Comparison of ENCODE assay signal across 8 cellular contexts in genomic region chr17:7336240-7337175, GRCh38. TPM values are rescaled to one million over a fixed set of nuclear protein-coding genes. Genes with fewer than 3 reads are reported as not detected.
DNase-seq lines count a peak whose midpoint lies in the region; ATAC-seq and TF ChIP-seq lines count a peak whose summit lies in the region.

Gene ACAP1 (plus strand): TSS chr17:7336529. CDS start chr17:7336735, 206 bp downstream.

- no peak within 1 kb of the TSS for H3K4me3 Mint-ChIP-seq in MCF 10A (ENCODE audit: unreplicated experiment)
- H3K4me3 Mint-ChIP-seq in Caco-2 (ENCODE audit: unreplicated experiment) = no peak within 1 kb of the TSS

- no peak for ATAC-seq in thoracic aorta (ENCODE audit: insufficient number of reproducible peaks, low FRiP score, low read depth)

- no peaks in the 10 kb centered on the region for H3K9me2 ChIP-seq in PC-9 (ENCODE audit: insufficient read depth)

- H3K9me3 ChIP-seq in breast epithelium (no peaks in the 10 kb centered on the region), PC-9 (ENCODE audit: insufficient read depth, low read depth) (no peaks in the 10 kb centered on the region), mucosa of stomach (ENCODE audit: control insufficient read depth, low read length) (no peaks in the 10 kb centered on the region), thoracic aorta (no peaks in the 10 kb centered on the region), Caco-2 (no peaks in the 10 kb centered on the region)

- DNase-seq in breast epithelium (ENCODE audit: low spot score in 2 of 2) (no peak), MCF 10A (ENCODE audit: unreplicated experiment) (no peak), PC-9 (no peak), thoracic aorta (ENCODE audit: low spot score) (no peak), Caco-2 (no peak), HCEC 1CT (no peak)
- DNase-seq in activated gamma-delta T cell treated with anti-CD3 and anti-CD28 coated beads, Interleukin-2, amount 50 U/mL, for 16 hours (ENCODE audit: low read depth) = peak; percentile 76

- no peaks in the 10 kb centered on the region; the same call in 1 of the 2 replicates for H3F3A ChIP-seq in PC-9 (ENCODE audit: insufficient read depth, low read depth)

- TF ChIP-seq POLR2A in breast epithelium (IDR thresholded peaks at IDR 0.05) = no peak

- CTCF ChIA-PET in MCF 10A (lab: Yijun Ruan, JAX) = interaction anchor here (0.6 to 1.6 kb wide), 4 partner anchors 9 to 248 kb away, joined by 4 to 5 read pairs (median 4); no protein-coding TSS in a partner anchor
- CTCF ChIA-PET in PC-9 (lab: Charles Lee) = interaction anchor here (1.4 kb wide), 1 partner anchor 9 kb away, joined by 4 read pairs; no protein-coding TSS in a partner anchor
- CTCF ChIA-PET in Caco-2 (lab: Charles Lee) = no interaction called here

- H3K4me3 ChIP-seq in breast epithelium (peak within 1 kb of the TSS; percentile 3 to 26 (median 7)), PC-9 (no peak within 1 kb of the TSS), mucosa of stomach (ENCODE audit: low read length) (no peak within 1 kb of the TSS), thoracic aorta (peak within 1 kb of the TSS; percentile 57), Caco-2 (ENCODE audit: low read depth, low read length) (no peak within 1 kb of the TSS)

- intact Hi-C loops in breast epithelium (cut with DNase I; ENCODE audit: low total_unique reads) (no loop called here), MCF 10A (cut with micrococcal nuclease) (no loop called here), PC-9 (cut with micrococcal nuclease; ENCODE audit: unreplicated experiment) (no loop called here), Caco-2 (cut with micrococcal nuclease; ENCODE audit: unreplicated experiment) (no loop called here)

- H3K27me3 Mint-ChIP-seq in MCF 10A (ENCODE audit: insufficient read depth, unreplicated experiment) (peaks cover 6% of the 10 kb centered on the region), Caco-2 (ENCODE audit: insufficient read depth, unreplicated experiment) (peaks cover 2% of the 10 kb centered on the region)

- H3K27me3 ChIP-seq in breast epithelium = peaks cover 0 to 28% of the 10 kb centered on the region in 2 donors
- no peaks in the 10 kb centered on the region for H3K27me3 ChIP-seq in PC-9 (ENCODE audit: insufficient read depth, low read depth)
- H3K27me3 ChIP-seq in mucosa of stomach (ENCODE audit: control insufficient read depth, insufficient read depth, low read length) = peaks cover 11% of the 10 kb centered on the region
- H3K27me3 ChIP-seq in thoracic aorta (replicated peaks; ENCODE audit: insufficient read depth) = no peaks in the 10 kb centered on the region
- H3K27me3 ChIP-seq in Caco-2 (replicated peaks; ENCODE audit: control insufficient read depth, insufficient read depth, low read length) = no peaks in the 10 kb centered on the region

- no peak within 1 kb of the TSS for H3K27ac ChIP-seq in breast epithelium
- no peak within 1 kb of the TSS for H3K27ac ChIP-seq in PC-9
- H3K27ac ChIP-seq in thoracic aorta = no peak within 1 kb of the TSS

- peak within 1 kb of the TSS; percentile 12 for H3K9ac ChIP-seq in mucosa of stomach (ENCODE audit: low read length)

- H2AFZ ChIP-seq in PC-9 = no peak within 1 kb of the TSS

- H3K4me1 Mint-ChIP-seq in MCF 10A (ENCODE audit: insufficient read depth, unreplicated experiment) (no peaks in the 10 kb centered on the region), Caco-2 (ENCODE audit: low read depth, unreplicated experiment) (no peaks in the 10 kb centered on the region)

- POLR2A ChIA-PET in MCF 10A (lab: Yijun Ruan, JAX) = interaction anchor here (1.2 to 2.0 kb wide), 2 partner anchors 15 to 21 kb away, joined by 5 to 6 read pairs; partner anchors contain the start of gene GPS2
- POLR2A ChIA-PET in PC-9 (lab: Charles Lee; ENCODE audit: unreplicated experiment) = no interaction called here
- POLR2A ChIA-PET in Caco-2 (lab: Charles Lee) = no interaction called here

- H3K36me3 ChIP-seq in breast epithelium = no peaks in the 10 kb centered on the region
- H3K36me3 ChIP-seq in PC-9 (ENCODE audit: low read depth) = no peaks in the 10 kb centered on the region
- no peaks in the 10 kb centered on the region for H3K36me3 ChIP-seq in mucosa of stomach (ENCODE audit: control insufficient read depth, insufficient read depth, low read length)
- H3K36me3 ChIP-seq in thoracic aorta = no peaks in the 10 kb centered on the region
- H3K36me3 ChIP-seq in Caco-2 (ENCODE audit: control insufficient read depth, insufficient read depth, low read length) = no peaks in the 10 kb centered on the region

- BruUV-seq in MCF 10A (replicated peaks; lab: Mats Ljungman, UMichigan) = no TSS peak
- no TSS peak for BruUV-seq in PC-9 (replicated peaks; lab: Mats Ljungman, UMichigan)
- no TSS peak for BruUV-seq in Caco-2 (replicated peaks; lab: Mats Ljungman, UMichigan)

- H3K4me2 ChIP-seq in PC-9 = no peak within 1 kb of the TSS

- H4K20me1 ChIP-seq in PC-9 (ENCODE audit: insufficient read depth) = no peaks in the 10 kb centered on the region

- TF ChIP-seq CTCF in breast epithelium (IDR thresholded peaks at IDR 0.05) = no peak
- no peak for TF ChIP-seq CTCF in MCF 10A (IDR thresholded peaks at IDR 0.05; ENCODE audit: unreplicated experiment)
- TF ChIP-seq CTCF in PC-9 (conservative IDR thresholded peaks at IDR 0.05) = no peak
- TF ChIP-seq CTCF in thoracic aorta (IDR thresholded peaks at IDR 0.05) = no peak
- no peak for TF ChIP-seq CTCF in Caco-2 (IDR thresholded peaks at IDR 0.05; ENCODE audit: insufficient read depth in 1 of 2, low read depth in 1 of 2, low read length in 1 of 2, severe bottlenecking in 1 of 2, unreplicated experiment in 1 of 2)

- H3K4me1 ChIP-seq in breast epithelium (no peaks in the 10 kb centered on the region), PC-9 (replicated peaks; ENCODE audit: insufficient read depth) (no peaks in the 10 kb centered on the region), mucosa of stomach (ENCODE audit: control insufficient read depth, insufficient read depth, low read length) (no peaks in the 10 kb centered on the region), thoracic aorta (ENCODE audit: control insufficient read depth in 1 of 2, low read depth in 2 of 2) (no peaks in the 10 kb centered on the region), Caco-2 (no peaks in the 10 kb centered on the region)

- no peaks in the 10 kb centered on the region for H3K79me2 ChIP-seq in PC-9 (ENCODE audit: low read depth)

- no peak within 1 kb of the TSS for H3K27ac Mint-ChIP-seq in MCF 10A (ENCODE audit: low read depth, unreplicated experiment)
- no peak within 1 kb of the TSS for H3K27ac Mint-ChIP-seq in Caco-2 (ENCODE audit: unreplicated experiment)

- H3K9me3 Mint-ChIP-seq in MCF 10A (ENCODE audit: unreplicated experiment) (no peaks in the 10 kb centered on the region), Caco-2 (ENCODE audit: unreplicated experiment) (no peaks in the 10 kb centered on the region)

- H3K36me3 Mint-ChIP-seq in MCF 10A (ENCODE audit: insufficient read depth, unreplicated experiment) = peaks cover 5% of the 10 kb centered on the region
- peaks cover 4% of the 10 kb centered on the region for H3K36me3 Mint-ChIP-seq in Caco-2 (ENCODE audit: insufficient read depth, unreplicated experiment)

RNA-seq across cellular contexts. Expression of gene ACAP1, which starts in this region (rescaled TPM):
- total RNA-seq in breast epithelium (1 to 10 TPM; 3.4 to 6.6 (median 5.2) TPM), MCF 10A (2022) (4.4 and 4.9 TPM in 2 replicates), PC-9 (2021) (10.9 and 28.5 TPM in 2 replicates), thoracic aorta (1 to 10 TPM; 6.8 to 9.9 TPM), Caco-2 (2022) (1.6 TPM in 1 of 2 replicates, not detected in the other)

Comparison
In these comparisons a context has a peak if more than half of its experiments do, and no peak if none do; other contexts are left out.
1. H3K4me3 ChIP-seq: peak in breast epithelium (3 of 3) and thoracic aorta (single experiment); none in PC-9 (single experiment), mucosa of stomach (single experiment) and Caco-2 (single experiment).